ENCODE assay signal across 13 cellular contexts in the genomic region with DNA sequence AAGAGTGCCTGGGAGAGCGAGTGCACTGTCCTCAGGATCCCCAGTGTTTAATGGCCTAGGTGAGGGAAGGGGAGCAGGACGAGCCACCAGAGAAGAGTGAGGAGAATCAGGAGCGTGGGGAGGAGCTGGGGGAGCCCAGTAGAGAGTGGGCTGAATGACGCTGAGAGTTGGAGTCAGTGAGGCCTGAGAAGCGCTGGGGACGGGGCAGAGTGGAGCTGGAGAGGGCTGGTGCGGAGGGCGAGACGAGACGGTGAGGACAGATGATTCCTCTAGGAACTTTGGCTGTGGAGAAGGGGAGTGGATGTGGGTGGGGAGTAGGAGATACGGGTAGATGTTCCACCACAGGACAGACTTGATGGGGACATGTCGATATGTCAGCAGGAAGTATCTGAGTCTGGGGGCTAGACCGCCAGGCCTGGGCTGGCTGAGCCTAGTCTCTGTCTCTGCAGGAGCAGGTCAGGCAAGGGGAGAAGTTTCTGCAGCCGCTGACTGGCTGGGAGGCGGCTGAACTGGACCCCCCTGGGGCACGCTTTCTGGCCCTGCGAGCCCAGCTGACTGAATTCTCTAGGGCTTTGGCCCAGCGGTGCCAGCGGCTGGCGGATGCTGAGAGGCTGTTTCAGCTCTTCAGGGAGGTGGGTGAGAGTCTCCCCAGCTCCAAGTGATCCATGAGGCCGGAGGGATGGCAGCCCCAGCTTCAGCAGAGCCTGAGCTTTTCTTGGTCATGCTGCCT. TPM values are rescaled to one million over a fixed set of nuclear protein-coding genes. Genes with fewer than 3 reads are reported as not detected.
"Had no signal": no experiment of that assay in that cellular context is flagged by ENCODE, and none has a peak within 500 bp of the region (broad histone marks: within the 10 kb centered on the region; RNA-seq: fewer than 3 reads in every experiment).

No MANE protein-coding gene starts in this region.

- H3K4me3 ChIP-seq: left lung, ovary had no signal

- DNase-seq: activated CD4-positive, alpha-beta T cell treated with anti-CD3 and anti-CD28 coated beads for 36 hours; activated CD8-positive, alpha-beta memory T cell treated with anti-CD3 and anti-CD28 coated beads, Interleukin-2, amount 50 U/mL, for 4 hours; activated CD8-positive, alpha-beta T cell treated with anti-CD3 and anti-CD28 coated beads for 36 hours; activated naive CD4-positive, alpha-beta T cell treated with Interleukin-2 at 50 U/mL for 16 hours; central memory CD4-positive, alpha-beta T cell; ovary; stimulated activated CD4-positive, alpha-beta T cell treated with anti-CD3 and anti-CD28 coated beads, Interleukin-15, amount 100 ng/mL, for 24 hours; stimulated activated CD4-positive, alpha-beta T cell treated with anti-CD3 and anti-CD28 coated beads, Interleukin-4, amount 100 ng/mL, for 24 hours; stimulated activated naive CD8-positive, alpha-beta T cell treated with anti-CD3 and anti-CD28 coated beads, Interleukin-15, amount 100 ng/mL, for 72 hours had no signal

- ATAC-seq: activated CD4-positive, alpha-beta T cell treated with anti-CD3 and anti-CD28 coated beads for 36 hours; activated CD8-positive, alpha-beta T cell treated with anti-CD3 and anti-CD28 coated beads for 36 hours; stimulated activated naive CD8-positive, alpha-beta T cell treated with anti-CD3 and anti-CD28 coated beads, Interleukin-15, amount 100 ng/mL, for 72 hours had no signal

- H3K27me3 ChIP-seq: left lung, ovary had no signal

- FAIRE-seq: keratinocyte had no signal

- H3K27ac ChIP-seq: left lung, ovary, thoracic aorta, WERI-Rb-1 had no signal

- H3K36me3 ChIP-seq: left lung, ovary, thoracic aorta had no signal

- H3K9me3 ChIP-seq: left lung, ovary, thoracic aorta had no signal

RNA-seq across cellular contexts. Expression of gene KCTD19, which starts 42.5 kb away (rescaled TPM):
- polyA plus RNA-seq: keratinocyte had no signal

RNA-seq across cellular contexts. Expression of gene LRRC36, which starts 42.6 kb away (rescaled TPM):
- polyA plus RNA-seq: keratinocyte had no signal
